Comparison of ENCODE assay signal across 20 cellular contexts in the genomic region with DNA sequence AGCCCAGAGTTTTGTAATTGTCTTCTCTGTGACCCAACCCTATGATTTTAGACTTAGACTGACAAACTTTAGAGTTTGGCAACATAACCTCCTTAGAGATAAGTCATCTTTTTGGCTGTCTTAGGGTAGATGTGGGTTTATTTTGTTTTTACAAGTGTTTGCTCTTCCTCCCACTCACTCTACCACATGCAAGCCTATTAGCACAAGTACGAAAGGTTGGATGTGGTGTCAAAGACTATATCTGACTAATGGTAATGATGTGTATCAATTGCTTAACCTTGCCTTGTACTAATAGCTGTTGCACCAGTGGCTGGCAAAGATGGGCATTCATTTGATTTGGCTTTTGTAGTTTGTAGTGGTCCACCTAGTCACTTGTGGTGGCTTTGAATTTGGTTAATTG. TPM values are rescaled to one million over a fixed set of nuclear protein-coding genes. Genes with fewer than 3 reads are reported as not detected.
A peak's percentile ranks its signal among the peaks of the same experiment; 100 is the strongest.
DNase-seq lines count a peak whose midpoint lies in the region; TF ChIP-seq lines count a peak whose summit lies in the region.
"Had no signal": no experiment of that assay in that cellular context is flagged by ENCODE, and none has a peak within 500 bp of the region (broad histone marks: within the 10 kb centered on the region; RNA-seq: fewer than 3 reads in every experiment).

No MANE protein-coding gene starts in this region.

- in situ Hi-C loops in astrocyte of the spinal cord (cut with HindIII; ENCODE audit: low sequenced_read_pairs): no loop called here

- POLR2A ChIA-PET in HEK293T (lab: Yijun Ruan, JAX): no interaction called here

- TF ChIP-seq CTCF in 22Rv1 (IDR thresholded peaks at IDR 0.05): no peak
- TF ChIP-seq CTCF in astrocyte of the spinal cord (IDR thresholded peaks at IDR 0.05; ENCODE audit: low read depth, low read length): no peak
- no peak for TF ChIP-seq CTCF in fibroblast of the aortic adventitia (IDR thresholded peaks at IDR 0.05; ENCODE audit: insufficient read depth, low read length)
- no peak for TF ChIP-seq CTCF in GM20000 (IDR thresholded peaks at IDR 0.05; ENCODE audit: extremely low read depth, missing control alignments)

- peak overlapping the region; percentile 41 for H3K27ac ChIP-seq in 22Rv1
- H3K27ac ChIP-seq: A549, esophagus muscularis mucosa, pancreas, sigmoid colon had no signal

- CTCF ChIA-PET in HEK293T (lab: Yijun Ruan, JAX): no interaction called here

- DNase-seq in HS-5 (ENCODE audit: low read depth) (peak; percentile 64), astrocyte of the spinal cord (ENCODE audit: low read depth, low spot score) (peak; percentile 15), fibroblast of the aortic adventitia (ENCODE audit: low read depth) (peak; percentile 76), HEK293T (ENCODE audit: extremely low spot score) (no peak), GM20000 (ENCODE audit: low spot score) (no peak), NOMO-1 treated with dmso at 0.1 percent for 144 hours (lab: John Stamatoyannopoulos, UW; ENCODE audit: unreplicated experiment) (no peak)
- DNase-seq in stimulated activated CD4-positive, alpha-beta T cell treated with anti-CD3 and anti-CD28 coated beads, Interleukin-4, amount 100 ng/mL, for 1 hour: no peak
- DNase-seq: caudate nucleus; CD4-positive, CD25-positive, alpha-beta regulatory T cell; DMS 273 treated with DMSO at 0.1 percent for 48 hours; hippocampal formation; kidney; naive thymus-derived CD4-positive, alpha-beta T cell; NCI-H1048; NCI-H1930; pancreas; sigmoid colon had no signal

- H3K4me3 ChIP-seq in astrocyte of the spinal cord (ENCODE audit: low read depth, low read length) (no peak overlapping the region), fibroblast of the aortic adventitia (ENCODE audit: low read depth, low read length) (no peak overlapping the region)
- H3K4me3 ChIP-seq: A549, esophagus muscularis mucosa, pancreas, sigmoid colon had no signal

TF ChIP-seq in HEK293T, 16 proteins besides CTCF, POLR2A, EP300 and RAD21:
- TF ChIP-seq CTBP1 (IDR thresholded peaks at IDR 0.05; ENCODE audit: borderline replicate concordance) (no peak), SP1 (IDR thresholded peaks at IDR 0.05) (no peak), ARNT (IDR thresholded peaks at IDR 0.05) (no peak), TARDBP (IDR thresholded peaks at IDR 0.05) (no peak), FOXM1 (IDR thresholded peaks at IDR 0.05; ENCODE audit: borderline replicate concordance) (no peak)

RNA-seq across cellular contexts. Expression of a gene that starts 46.5 kb away (rescaled TPM):
- total RNA-seq in fibroblast of the aortic adventitia (ENCODE audit: low replicate concordance): 77.6 and 102 TPM in 2 replicates

RNA-seq across cellular contexts. Expression of a gene that starts 58.9 kb away (rescaled TPM):
- 4.7 and 5.2 TPM in 2 replicates for total RNA-seq in fibroblast of the aortic adventitia (ENCODE audit: low replicate concordance)

Comparison
In these comparisons a context has a peak if more than half of its experiments do, and no peak if none do; other contexts are left out.
1. DNase-seq: peak in HS-5 (single experiment), astrocyte of the spinal cord (single experiment) and fibroblast of the aortic adventitia (single experiment); none in stimulated activated CD4-positive, alpha-beta T cell treated with anti-CD3 and anti-CD28 coated beads, Interleukin-4, amount 100 ng/mL, for 1 hour (single experiment), HEK293T (single experiment), GM20000 (single experiment) and NOMO-1 treated with dmso at 0.1 percent for 144 hours (single experiment).